Comparison of ENCODE assay signal across 1 cellular context in genomic region chr15:96367436-96368200, GRCh38.
TF ChIP-seq lines count a peak whose summit lies in the region.

No MANE protein-coding gene starts in this region.

TF ChIP-seq in SK-N-SH, 30 proteins besides CTCF, POLR2A, EP300 and RAD21 (continued from another document):
- TF ChIP-seq ZBTB33 (IDR thresholded peaks at IDR 0.05; ENCODE audit: borderline replicate concordance, low read depth) (no peak), GABPA (IDR thresholded peaks at IDR 0.05; ENCODE audit: low read depth) (no peak), MXI1 (IDR thresholded peaks at IDR 0.05; ENCODE audit: low read depth, low read length) (no peak), FOXM1 (IDR thresholded peaks at IDR 0.05; ENCODE audit: low read depth) (no peak), POLR2AphosphoS5 (IDR thresholded peaks at IDR 0.05; ENCODE audit: low read depth, low read length) (no peak), YY1 (IDR thresholded peaks at IDR 0.05; ENCODE audit: low read depth) (no peak)
